1 cellular context compared by ENCODE assay signal in genomic region chr3:151178208-151178845, GRCh38.
A peak's percentile ranks its signal among the peaks of the same experiment; 100 is the strongest.
TF ChIP-seq lines count a peak whose summit lies in the region.

No MANE protein-coding gene starts in this region.

TF ChIP-seq in HepG2, 621 proteins besides CTCF, POLR2A, EP300 and RAD21 (continued from another document):
- TF ChIP-seq, protein P1, sequence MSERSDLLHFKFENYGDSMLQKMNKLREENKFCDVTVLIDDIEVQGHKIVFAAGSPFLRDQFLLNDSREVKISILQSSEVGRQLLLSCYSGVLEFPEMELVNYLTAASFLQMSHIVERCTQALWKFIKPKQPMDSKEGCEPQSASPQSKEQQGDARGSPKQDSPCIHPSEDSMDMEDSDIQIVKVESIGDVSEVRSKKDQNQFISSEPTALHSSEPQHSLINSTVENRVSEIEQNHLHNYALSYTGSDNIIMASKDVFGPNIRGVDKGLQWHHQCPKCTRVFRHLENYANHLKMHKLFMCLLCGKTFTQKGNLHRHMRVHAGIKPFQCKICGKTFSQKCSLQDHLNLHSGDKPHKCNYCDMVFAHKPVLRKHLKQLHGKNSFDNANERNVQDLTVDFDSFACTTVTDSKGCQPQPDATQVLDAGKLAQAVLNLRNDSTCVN (CRISPR knock-in tag; IDR thresholded peaks at IDR 0.05; ENCODE audit: borderline replicate concordance) = no peak
- TF ChIP-seq ZNF543 (CRISPR knock-in tag; IDR thresholded peaks at IDR 0.05) = 0 out of 2 replicates have a peak, but pooled peaks have one; percentile 39
- TF ChIP-seq, protein P2, sequence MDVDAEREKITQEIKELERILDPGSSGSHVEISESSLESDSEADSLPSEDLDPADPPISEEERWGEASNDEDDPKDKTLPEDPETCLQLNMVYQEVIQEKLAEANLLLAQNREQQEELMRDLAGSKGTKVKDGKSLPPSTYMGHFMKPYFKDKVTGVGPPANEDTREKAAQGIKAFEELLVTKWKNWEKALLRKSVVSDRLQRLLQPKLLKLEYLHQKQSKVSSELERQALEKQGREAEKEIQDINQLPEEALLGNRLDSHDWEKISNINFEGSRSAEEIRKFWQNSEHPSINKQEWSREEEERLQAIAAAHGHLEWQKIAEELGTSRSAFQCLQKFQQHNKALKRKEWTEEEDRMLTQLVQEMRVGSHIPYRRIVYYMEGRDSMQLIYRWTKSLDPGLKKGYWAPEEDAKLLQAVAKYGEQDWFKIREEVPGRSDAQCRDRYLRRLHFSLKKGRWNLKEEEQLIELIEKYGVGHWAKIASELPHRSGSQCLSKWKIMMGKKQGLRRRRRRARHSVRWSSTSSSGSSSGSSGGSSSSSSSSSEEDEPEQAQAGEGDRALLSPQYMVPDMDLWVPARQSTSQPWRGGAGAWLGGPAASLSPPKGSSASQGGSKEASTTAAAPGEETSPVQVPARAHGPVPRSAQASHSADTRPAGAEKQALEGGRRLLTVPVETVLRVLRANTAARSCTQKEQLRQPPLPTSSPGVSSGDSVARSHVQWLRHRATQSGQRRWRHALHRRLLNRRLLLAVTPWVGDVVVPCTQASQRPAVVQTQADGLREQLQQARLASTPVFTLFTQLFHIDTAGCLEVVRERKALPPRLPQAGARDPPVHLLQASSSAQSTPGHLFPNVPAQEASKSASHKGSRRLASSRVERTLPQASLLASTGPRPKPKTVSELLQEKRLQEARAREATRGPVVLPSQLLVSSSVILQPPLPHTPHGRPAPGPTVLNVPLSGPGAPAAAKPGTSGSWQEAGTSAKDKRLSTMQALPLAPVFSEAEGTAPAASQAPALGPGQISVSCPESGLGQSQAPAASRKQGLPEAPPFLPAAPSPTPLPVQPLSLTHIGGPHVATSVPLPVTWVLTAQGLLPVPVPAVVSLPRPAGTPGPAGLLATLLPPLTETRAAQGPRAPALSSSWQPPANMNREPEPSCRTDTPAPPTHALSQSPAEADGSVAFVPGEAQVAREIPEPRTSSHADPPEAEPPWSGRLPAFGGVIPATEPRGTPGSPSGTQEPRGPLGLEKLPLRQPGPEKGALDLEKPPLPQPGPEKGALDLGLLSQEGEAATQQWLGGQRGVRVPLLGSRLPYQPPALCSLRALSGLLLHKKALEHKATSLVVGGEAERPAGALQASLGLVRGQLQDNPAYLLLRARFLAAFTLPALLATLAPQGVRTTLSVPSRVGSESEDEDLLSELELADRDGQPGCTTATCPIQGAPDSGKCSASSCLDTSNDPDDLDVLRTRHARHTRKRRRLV (CRISPR knock-in tag; IDR thresholded peaks at IDR 0.05) = 0 out of 2 replicates have a peak, but pooled peaks have one; percentile 33
- TF ChIP-seq SALL2 (CRISPR knock-in tag; IDR thresholded peaks at IDR 0.05) = no peak
- peak; percentile 62; the same call in 1 of the 2 replicates for TF ChIP-seq FOXK1 (CRISPR knock-in tag; IDR thresholded peaks at IDR 0.05; ENCODE audit: borderline replicate concordance, low read depth)
- peak; percentile 77; the same call in 1 of the 2 replicates for TF ChIP-seq ZNF614 (CRISPR knock-in tag; IDR thresholded peaks at IDR 0.05; ENCODE audit: borderline replicate concordance)
- TF ChIP-seq CHCHD3 (CRISPR knock-in tag; IDR thresholded peaks at IDR 0.05) = no peak
- TF ChIP-seq ZBTB42 (CRISPR knock-in tag; IDR thresholded peaks at IDR 0.05) = 0 out of 2 replicates have a peak, but pooled peaks have one; percentile 45
- TF ChIP-seq HNF4A (CRISPR knock-in tag; IDR thresholded peaks at IDR 0.05) = peak; percentile 53
- no peak for TF ChIP-seq THAP7 (CRISPR knock-in tag; IDR thresholded peaks at IDR 0.05)
- TF ChIP-seq LCORL (IDR thresholded peaks at IDR 0.05) = peak; percentile 38; the same call in 1 of the 2 replicates
- TF ChIP-seq LCORL (CRISPR knock-in tag; IDR thresholded peaks at IDR 0.05) = peak; percentile 75; the same call in 1 of the 2 replicates
- no peak for TF ChIP-seq SAFB2 (CRISPR knock-in tag; IDR thresholded peaks at IDR 0.05; ENCODE audit: borderline replicate concordance, low read depth)
- TF ChIP-seq SP2 (CRISPR knock-in tag; IDR thresholded peaks at IDR 0.05) = no peak
- peak; percentile 89 for TF ChIP-seq CEBPG (CRISPR knock-in tag; IDR thresholded peaks at IDR 0.05)
- TF ChIP-seq ZNF20 (CRISPR knock-in tag; IDR thresholded peaks at IDR 0.05) = no peak
- TF ChIP-seq, protein P3, sequence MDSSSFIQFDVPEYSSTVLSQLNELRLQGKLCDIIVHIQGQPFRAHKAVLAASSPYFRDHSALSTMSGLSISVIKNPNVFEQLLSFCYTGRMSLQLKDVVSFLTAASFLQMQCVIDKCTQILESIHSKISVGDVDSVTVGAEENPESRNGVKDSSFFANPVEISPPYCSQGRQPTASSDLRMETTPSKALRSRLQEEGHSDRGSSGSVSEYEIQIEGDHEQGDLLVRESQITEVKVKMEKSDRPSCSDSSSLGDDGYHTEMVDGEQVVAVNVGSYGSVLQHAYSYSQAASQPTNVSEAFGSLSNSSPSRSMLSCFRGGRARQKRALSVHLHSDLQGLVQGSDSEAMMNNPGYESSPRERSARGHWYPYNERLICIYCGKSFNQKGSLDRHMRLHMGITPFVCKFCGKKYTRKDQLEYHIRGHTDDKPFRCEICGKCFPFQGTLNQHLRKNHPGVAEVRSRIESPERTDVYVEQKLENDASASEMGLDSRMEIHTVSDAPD (CRISPR knock-in tag; IDR thresholded peaks at IDR 0.05) = no peak
- peak; percentile 18; the same call in 1 of the 2 replicates for TF ChIP-seq MLX (CRISPR knock-in tag; IDR thresholded peaks at IDR 0.05)
- TF ChIP-seq ZMYM3 (CRISPR knock-in tag; IDR thresholded peaks at IDR 0.05) = 0 out of 2 replicates have a peak, but pooled peaks have one; percentile 27
- TF ChIP-seq HHEX (CRISPR knock-in tag; IDR thresholded peaks at IDR 0.05) = no peak
- TF ChIP-seq, protein P4, sequence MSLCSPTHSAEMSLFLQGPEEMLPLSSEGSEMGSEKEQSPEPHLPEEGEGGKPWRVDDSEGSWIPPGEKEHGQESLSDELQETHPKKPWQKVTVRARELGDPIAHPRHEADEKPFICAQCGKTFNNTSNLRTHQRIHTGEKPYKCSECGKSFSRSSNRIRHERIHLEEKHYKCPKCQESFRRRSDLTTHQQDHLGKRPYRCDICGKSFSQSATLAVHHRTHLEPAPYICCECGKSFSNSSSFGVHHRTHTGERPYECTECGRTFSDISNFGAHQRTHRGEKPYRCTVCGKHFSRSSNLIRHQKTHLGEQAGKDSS (CRISPR knock-in tag; IDR thresholded peaks at IDR 0.05; ENCODE audit: borderline replicate concordance, low read depth) = no peak
- no peak for TF ChIP-seq ZNF3 (CRISPR knock-in tag; IDR thresholded peaks at IDR 0.05)
- TF ChIP-seq SP140L (CRISPR knock-in tag; IDR thresholded peaks at IDR 0.05; ENCODE audit: borderline replicate concordance) = no peak
- TF ChIP-seq, protein P5, sequence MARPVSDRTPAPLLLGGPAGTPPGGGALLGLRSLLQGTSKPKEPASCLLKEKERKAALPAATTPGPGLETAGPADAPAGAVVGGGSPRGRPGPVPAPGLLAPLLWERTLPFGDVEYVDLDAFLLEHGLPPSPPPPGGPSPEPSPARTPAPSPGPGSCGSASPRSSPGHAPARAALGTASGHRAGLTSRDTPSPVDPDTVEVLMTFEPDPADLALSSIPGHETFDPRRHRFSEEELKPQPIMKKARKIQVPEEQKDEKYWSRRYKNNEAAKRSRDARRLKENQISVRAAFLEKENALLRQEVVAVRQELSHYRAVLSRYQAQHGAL (CRISPR knock-in tag; IDR thresholded peaks at IDR 0.05; ENCODE audit: not compliant biosample characterization) = no peak
- TF ChIP-seq PAX8 (CRISPR knock-in tag; IDR thresholded peaks at IDR 0.05; ENCODE audit: borderline replicate concordance) = no peak
- no peak for TF ChIP-seq MXI1 (IDR thresholded peaks at IDR 0.05; ENCODE audit: borderline replicate concordance, low read depth, low read length)
- TF ChIP-seq, protein P6, sequence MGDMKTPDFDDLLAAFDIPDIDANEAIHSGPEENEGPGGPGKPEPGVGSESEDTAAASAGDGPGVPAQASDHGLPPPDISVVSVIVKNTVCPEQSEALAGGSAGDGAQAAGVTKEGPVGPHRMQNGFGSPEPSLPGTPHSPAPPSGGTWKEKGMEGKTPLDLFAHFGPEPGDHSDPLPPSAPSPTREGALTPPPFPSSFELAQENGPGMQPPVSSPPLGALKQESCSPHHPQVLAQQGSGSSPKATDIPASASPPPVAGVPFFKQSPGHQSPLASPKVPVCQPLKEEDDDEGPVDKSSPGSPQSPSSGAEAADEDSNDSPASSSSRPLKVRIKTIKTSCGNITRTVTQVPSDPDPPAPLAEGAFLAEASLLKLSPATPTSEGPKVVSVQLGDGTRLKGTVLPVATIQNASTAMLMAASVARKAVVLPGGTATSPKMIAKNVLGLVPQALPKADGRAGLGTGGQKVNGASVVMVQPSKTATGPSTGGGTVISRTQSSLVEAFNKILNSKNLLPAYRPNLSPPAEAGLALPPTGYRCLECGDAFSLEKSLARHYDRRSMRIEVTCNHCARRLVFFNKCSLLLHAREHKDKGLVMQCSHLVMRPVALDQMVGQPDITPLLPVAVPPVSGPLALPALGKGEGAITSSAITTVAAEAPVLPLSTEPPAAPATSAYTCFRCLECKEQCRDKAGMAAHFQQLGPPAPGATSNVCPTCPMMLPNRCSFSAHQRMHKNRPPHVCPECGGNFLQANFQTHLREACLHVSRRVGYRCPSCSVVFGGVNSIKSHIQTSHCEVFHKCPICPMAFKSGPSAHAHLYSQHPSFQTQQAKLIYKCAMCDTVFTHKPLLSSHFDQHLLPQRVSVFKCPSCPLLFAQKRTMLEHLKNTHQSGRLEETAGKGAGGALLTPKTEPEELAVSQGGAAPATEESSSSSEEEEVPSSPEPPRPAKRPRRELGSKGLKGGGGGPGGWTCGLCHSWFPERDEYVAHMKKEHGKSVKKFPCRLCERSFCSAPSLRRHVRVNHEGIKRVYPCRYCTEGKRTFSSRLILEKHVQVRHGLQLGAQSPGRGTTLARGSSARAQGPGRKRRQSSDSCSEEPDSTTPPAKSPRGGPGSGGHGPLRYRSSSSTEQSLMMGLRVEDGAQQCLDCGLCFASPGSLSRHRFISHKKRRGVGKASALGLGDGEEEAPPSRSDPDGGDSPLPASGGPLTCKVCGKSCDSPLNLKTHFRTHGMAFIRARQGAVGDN (CRISPR knock-in tag; IDR thresholded peaks at IDR 0.05) = no peak
- no peak for TF ChIP-seq SNAPC2 (CRISPR knock-in tag; IDR thresholded peaks at IDR 0.05)
- peak; percentile 81 for TF ChIP-seq SALL1 (CRISPR knock-in tag; IDR thresholded peaks at IDR 0.05)
- TF ChIP-seq MAZ (IDR thresholded peaks at IDR 0.05; ENCODE audit: borderline replicate concordance, low read depth, low read length) = no peak
- no peak for TF ChIP-seq MAZ (CRISPR knock-in tag; IDR thresholded peaks at IDR 0.05; ENCODE audit: low read depth)
TF ChIP-seq in HepG2: peak in this region for 107.
